16 cellular contexts compared by ENCODE assay signal in genomic region chr7:86653919-86654659, GRCh38. TPM values are rescaled to one million over a fixed set of nuclear protein-coding genes. Genes with fewer than 3 reads are reported as not detected.
DNase-seq lines count a peak whose midpoint lies in the region; ATAC-seq, FAIRE-seq and TF ChIP-seq lines count a peak whose summit lies in the region.
"Had no signal": no experiment of that assay in that cellular context is flagged by ENCODE, and none has a peak within 500 bp of the region (broad histone marks: within the 10 kb centered on the region; RNA-seq: fewer than 3 reads in every experiment).

No MANE protein-coding gene starts in this region.

- no peak overlapping the region for H2AK9ac ChIP-seq in IMR-90 (replicated peaks; ENCODE audit: low read depth, low read length, poor library complexity)

- TF ChIP-seq EP300 in HepG2 (IDR thresholded peaks at IDR 0.05; ENCODE audit: low read depth in 2 of 2, low read length in 2 of 2) (no peak), HepG2 (CRISPR knock-in tag; IDR thresholded peaks at IDR 0.05; ENCODE audit: borderline replicate concordance) (no peak)

- CTCF ChIA-PET in IMR-90 (lab: Yijun Ruan, JAX): no interaction called here
- CTCF ChIA-PET in HepG2 (lab: Yijun Ruan, JAX; ENCODE audit: low intra/inter-chr PET ratio, low total read pairs): no interaction called here

- BruUV-seq in IMR-90 (replicated peaks; lab: Mats Ljungman, UMichigan) (no TSS peak), HepG2 (replicated peaks; lab: Mats Ljungman, UMichigan) (no TSS peak)

- no peak overlapping the region for H4K5ac ChIP-seq in IMR-90 (ENCODE audit: low read depth, low read length)

- peaks cover 3% of the 10 kb centered on the region; the same call in 1 of the 2 replicates for H3K9me3 ChIP-seq in IMR-90 (ENCODE audit: control insufficient read depth, insufficient read depth, low read length)
- no peaks in the 10 kb centered on the region for H3K9me3 ChIP-seq in HepG2 (ENCODE audit: low read length)
- no peaks in the 10 kb centered on the region for H3K9me3 ChIP-seq in testis
- H3K9me3 ChIP-seq in esophagus squamous epithelium: no peaks in the 10 kb centered on the region
- H3K9me3 ChIP-seq: HAP-1 had no signal

- H3K27me3 ChIP-seq in IMR-90 (ENCODE audit: control insufficient read depth, insufficient read depth, low read length) (no peaks in the 10 kb centered on the region), HepG2 (ENCODE audit: control insufficient read depth in 1 of 2, insufficient read depth in 2 of 2, low read length in 2 of 2) (no peaks in the 10 kb centered on the region; a peak in 1 of 5 replicates), testis (no peaks in the 10 kb centered on the region), esophagus squamous epithelium (no peaks in the 10 kb centered on the region)

- H2AFZ ChIP-seq in IMR-90 (replicated peaks; ENCODE audit: low read length, poor library complexity) (peak overlapping the region; percentile 51), HepG2 (ENCODE audit: low read length) (no peak overlapping the region)

- DNase-seq in IMR-90: no peak
- DNase-seq in choroid plexus epithelial cell (ENCODE audit: low read depth): peak; percentile 6
- DNase-seq in HepG2 (ENCODE audit: low spot score): no peak
- peak; percentile 33 for DNase-seq in testis
- no peak for DNase-seq in stimulated activated CD4-positive, alpha-beta T cell treated with anti-CD3 and anti-CD28 coated beads, Interleukin-4, amount 100 ng/mL, for 1 hour
- DNase-seq in NCI-H146 (lab: John Stamatoyannopoulos, UW): no peak
- DNase-seq in esophagus squamous epithelium (lab: John Stamatoyannopoulos, UW): no peak
- DNase-seq in NCI-H2081 (lab: John Stamatoyannopoulos, UW): no peak
- DNase-seq: activated naive CD8-positive, alpha-beta T cell treated with anti-CD3 and anti-CD28 coated beads, Interleukin-2, amount 50 U/mL, for 24 hours; NCI-H2171 treated with DMSO at 0.1 percent for 48 hours; RPMI8226 had no signal

- no peak overlapping the region for H3K4me3 ChIP-seq in IMR-90 (ENCODE audit: insufficient read depth, low read depth, low read length)
- no peak overlapping the region for H3K4me3 ChIP-seq in choroid plexus epithelial cell (ENCODE audit: low read depth, low read length)
- H3K4me3 ChIP-seq in HepG2 (replicated peaks in 1 of 3; ENCODE audit: insufficient read depth in 1 of 3, low read depth in 2 of 3, low read length in 3 of 3): no peak overlapping the region
- no peak overlapping the region for H3K4me3 ChIP-seq in testis
- peak overlapping the region in 1 of 4 donors; percentile 25 for H3K4me3 ChIP-seq in esophagus squamous epithelium
- H3K4me3 ChIP-seq: HAP-1 had no signal

- dilution Hi-C loops in IMR-90 (cut with HindIII; ENCODE audit: low sequenced_read_pairs, unreplicated experiment): no loop called here

- H2BK120ac ChIP-seq in IMR-90 (ENCODE audit: low read depth, low read length): no peak overlapping the region

- H4K8ac ChIP-seq in IMR-90 (ENCODE audit: low read depth in 2 of 2, low read length in 2 of 2): no peak overlapping the region

- intact Hi-C loops in IMR-90 (cut with micrococcal nuclease): no loop called here
- intact Hi-C loops in HepG2 (cut with micrococcal nuclease; ENCODE audit: unreplicated experiment): no loop called here
- intact Hi-C loops in testis (cut with DNase I; ENCODE audit: low total_unique reads): no loop called here
- intact Hi-C loops in esophagus squamous epithelium (cut with DNase I): no loop called here

- H3K27ac ChIP-seq in IMR-90 (ENCODE audit: insufficient read depth, low read length) (no peak overlapping the region), HepG2 (ENCODE audit: extremely low read length, insufficient read depth, low read length) (no peak overlapping the region), testis (peak overlapping the region; percentile 17 to 30), esophagus squamous epithelium (no peak overlapping the region)
- H3K27ac ChIP-seq: epithelial cell of prostate, KMS-11 had no signal

- H3K36me3 ChIP-seq in IMR-90 (ENCODE audit: control insufficient read depth, insufficient read depth, low read length) (no peaks in the 10 kb centered on the region), HepG2 (replicated peaks in 1 of 2; ENCODE audit: control insufficient read depth in 1 of 2, insufficient read depth in 2 of 2, low read length in 2 of 2) (no peaks in the 10 kb centered on the region), testis (ENCODE audit: low read depth, missing control alignments) (no peaks in the 10 kb centered on the region), esophagus squamous epithelium (no peaks in the 10 kb centered on the region)
- H3K36me3 ChIP-seq: HAP-1 had no signal

- no peak overlapping the region for H4K91ac ChIP-seq in IMR-90 (ENCODE audit: insufficient read depth, low read depth, low read length)

- no peak overlapping the region for H2AK5ac ChIP-seq in IMR-90 (ENCODE audit: low read depth, low read length)

- no peaks in the 10 kb centered on the region for H3K9me1 ChIP-seq in IMR-90 (ENCODE audit: insufficient read depth, low read length)

- ATAC-seq in IMR-90 (ENCODE audit: low read depth): no peak
- peak; percentile 41; the same call in 2 of the 3 replicates for ATAC-seq in HepG2
- ATAC-seq: activated naive CD8-positive, alpha-beta T cell treated with anti-CD3 and anti-CD28 coated beads, Interleukin-2, amount 50 U/mL, for 24 hours; stimulated activated memory B cell treated with anti-CD40 and anti-IgM and Interleukin-4, amounts not matched to agents 10 μg/mL and 1 μg/mL and 100 μg/mL, for 72 hours had no signal

- H3K4ac ChIP-seq in IMR-90 (ENCODE audit: low read depth, low read length): no peak overlapping the region

- TF ChIP-seq CTCF in IMR-90 (conservative IDR thresholded peaks at IDR 0.05; ENCODE audit: low read depth, low read length) (no peak), choroid plexus epithelial cell (conservative IDR thresholded peaks at IDR 0.05; ENCODE audit: low read depth, low read length) (no peak), HepG2 (CRISPR knock-in tag; IDR thresholded peaks at IDR 0.05) (no peak), testis (IDR thresholded peaks at IDR 0.05) (no peak), esophagus squamous epithelium (IDR thresholded peaks at IDR 0.05) (no peak)

- POLR2A ChIA-PET in IMR-90 (lab: Charles Lee; ENCODE audit: unreplicated experiment): no interaction called here
- POLR2A ChIA-PET in HepG2 (lab: Yijun Ruan, JAX): no interaction called here

- no peak overlapping the region for H2BK20ac ChIP-seq in IMR-90 (ENCODE audit: low read depth, low read length)

- H3K56ac ChIP-seq in IMR-90 (ENCODE audit: extremely low read depth, insufficient read depth, low read length): no peak overlapping the region

- no peaks in the 10 kb centered on the region for H3K79me2 ChIP-seq in HepG2 (ENCODE audit: insufficient read depth, low read length)

- 50% methylated on average over 1 of the region's 9 CpGs; no CpG with 5 or more reads in 1 of the 2 experiments for WGBS in IMR-90 (ENCODE audit: extremely low coverage in 2 of 2, insufficient read length in 1 of 2), 2 experiments
- 2% methylated on average over 9 of the region's 9 CpGs for WGBS in HepG2 (ENCODE audit: low lambda C conversion rate)
- 18 to 30% methylated on average over 9 of the region's 9 CpGs for WGBS in testis, 2 donors
- 35 to 46% methylated on average over 9 of the region's 9 CpGs for WGBS in esophagus squamous epithelium, 2 donors

- no peak overlapping the region for H3K18ac ChIP-seq in IMR-90 (ENCODE audit: low read depth, low read length)

- TF ChIP-seq RAD21 in IMR-90 (IDR thresholded peaks at IDR 0.05; ENCODE audit: low read length) (no peak), HepG2 (CRISPR knock-in tag; IDR thresholded peaks at IDR 0.05) (no peak)

- H2BK5ac ChIP-seq in IMR-90 (ENCODE audit: low read depth, low read length, poor library complexity, severe bottlenecking): no peak overlapping the region

- H3K79me1 ChIP-seq in IMR-90 (ENCODE audit: low read depth in 1 of 2, low read length in 2 of 2): no peaks in the 10 kb centered on the region

- H3K4me2 ChIP-seq in IMR-90 (ENCODE audit: low read depth, low read length) (no peak overlapping the region), HepG2 (ENCODE audit: low read depth, low read length) (peak overlapping the region; percentile 21)
- H3K4me2 ChIP-seq: KMS-11 had no signal

- H3K4me1 ChIP-seq in IMR-90 (ENCODE audit: control insufficient read depth, insufficient read depth, low read length) (no peaks in the 10 kb centered on the region), HepG2 (ENCODE audit: insufficient read depth, low read length) (no peaks in the 10 kb centered on the region), testis (no peaks in the 10 kb centered on the region), esophagus squamous epithelium (no peaks in the 10 kb centered on the region)
- H3K4me1 ChIP-seq: HAP-1 had no signal

- no peaks in the 10 kb centered on the region for H4K20me1 ChIP-seq in IMR-90 (ENCODE audit: insufficient read depth, low read length)
- no peaks in the 10 kb centered on the region for H4K20me1 ChIP-seq in HepG2 (ENCODE audit: insufficient read depth, low read length)

- no peak overlapping the region for H3K9ac ChIP-seq in IMR-90 (ENCODE audit: low read depth, low read length)
- no peak overlapping the region for H3K9ac ChIP-seq in HepG2 (ENCODE audit: insufficient read depth, low read depth, low read length)
- H3K9ac ChIP-seq: KMS-11 had no signal

- in situ Hi-C loops in IMR-90 (cut with MboI; ENCODE audit: low sequenced_read_pairs): no loop called here
- in situ Hi-C loops in HepG2 (cut with HindIII; ENCODE audit: extremely low pct_ligation_motif_present, low pct_unique_long_range_greater_than_20kb): no loop called here

- H2BK15ac ChIP-seq in IMR-90 (ENCODE audit: low read depth, low read length): no peak overlapping the region

- TF ChIP-seq POLR2A in IMR-90 (IDR thresholded peaks at IDR 0.05; ENCODE audit: low read depth, low read length) (no peak), HepG2 (IDR thresholded peaks at IDR 0.05; ENCODE audit: insufficient read depth in 1 of 2, low read depth in 2 of 2, low read length in 2 of 2) (no peak), testis (IDR thresholded peaks at IDR 0.05) (no peak), esophagus squamous epithelium (IDR thresholded peaks at IDR 0.05) (no peak)

- H3K14ac ChIP-seq in IMR-90 (replicated peaks; ENCODE audit: low read depth, low read length): no peak overlapping the region

- no peak overlapping the region for H3K23ac ChIP-seq in IMR-90 (ENCODE audit: low read depth, low read length)

- FAIRE-seq in HepG2 (lab: Jason Lieb, UNC): no peak
- FAIRE-seq: TTC549 had no signal

RNA-seq across cellular contexts. Expression of gene GRM3, which starts 10.4 kb away (rescaled TPM):
- not detected in 2 replicates for total RNA-seq in IMR-90 (2012; rRNA removed)
- polyA plus RNA-seq in IMR-90 (2012; rRNA removed): not detected in 2 replicates
- polyA plus RNA-seq in IMR-90 (2012; cell fraction: cytosol; rRNA removed): not detected in 2 replicates
- not detected in 2 replicates for polyA plus RNA-seq in IMR-90 (2012; cell fraction: nucleus; rRNA removed; ENCODE audit: low replicate concordance)
- not detected in 2 replicates for total RNA-seq in HepG2 (2016; rRNA removed; fragmentation: Illumina TruSeq; extraction: Trizol)
- not detected in 2 replicates for total RNA-seq in HepG2 (2016; cell fraction: cytosol; rRNA removed; fragmentation: Illumina TruSeq; extraction: Trizol; ENCODE audit: low read depth)
- total RNA-seq in HepG2 (2016; cell fraction: insoluble cytoplasmic fraction; rRNA removed; fragmentation: Illumina TruSeq; extraction: Trizol): not detected in 2 replicates
- not detected in 2 replicates for total RNA-seq in HepG2 (2016; cell fraction: membrane; rRNA removed; fragmentation: Illumina TruSeq; extraction: Trizol)
- total RNA-seq in HepG2 (2016; cell fraction: nucleus; rRNA removed; fragmentation: Illumina TruSeq; extraction: Trizol): not detected in 2 replicates
- not detected in 2 replicates for polyA plus RNA-seq in HepG2 (2011; rRNA removed)
- not detected in 2 replicates for polyA plus RNA-seq in HepG2 (2011; cell fraction: cytosol; rRNA removed)
- polyA plus RNA-seq in HepG2 (2011; cell fraction: nucleus; rRNA removed): not detected in 2 replicates
- polyA plus RNA-seq in HepG2 (2012): not detected in 2 replicates
- not detected in 2 replicates for polyA plus RNA-seq in HepG2 (2016; cell fraction: cytosol; fragmentation: Illumina TruSeq; extraction: Trizol; ENCODE audit: low read depth)
- polyA plus RNA-seq in HepG2 (2016; cell fraction: insoluble cytoplasmic fraction; fragmentation: Illumina TruSeq; extraction: Trizol; ENCODE audit: low read depth): not detected in 2 replicates
- not detected in 2 replicates for polyA plus RNA-seq in HepG2 (2016; cell fraction: membrane; fragmentation: Illumina TruSeq; extraction: Trizol; ENCODE audit: low read depth)
- not detected in 2 replicates for polyA plus RNA-seq in HepG2 (2016; cell fraction: nucleus; fragmentation: Illumina TruSeq; extraction: Trizol; ENCODE audit: insufficient read depth, low read depth)
- polyA minus RNA-seq in HepG2 (2011; rRNA and poly(A)+ RNA removed; ENCODE audit: low replicate concordance): not detected in 2 replicates
- polyA minus RNA-seq in HepG2 (2011; cell fraction: cytosol; rRNA and poly(A)+ RNA removed): not detected in 2 replicates
- not detected in 2 replicates for polyA minus RNA-seq in HepG2 (2011; cell fraction: nucleus; rRNA and poly(A)+ RNA removed)
- total RNA-seq in testis: under 1 TPM; 0.12 to 0.47 TPM
- polyA plus RNA-seq in testis (ENCODE audit: insufficient read depth, low read depth, low replicate concordance): 0.29 TPM
- total RNA-seq in esophagus squamous epithelium: not detected

Comparison
In these comparisons a context has a peak if more than half of its experiments do, and no peak if none do; other contexts are left out.
1. DNase-seq: peak in choroid plexus epithelial cell (single experiment) and testis (single experiment); none in IMR-90 (single experiment), HepG2 (single experiment), stimulated activated CD4-positive, alpha-beta T cell treated with anti-CD3 and anti-CD28 coated beads, Interleukin-4, amount 100 ng/mL, for 1 hour (single experiment), NCI-H146 (single experiment), esophagus squamous epithelium (single experiment) and NCI-H2081 (0 of 2).
2. H3K27ac ChIP-seq: peak in testis (2 of 2); none in IMR-90 (single experiment), HepG2 (single experiment) and esophagus squamous epithelium (0 of 4).